ENCODE assay signal across 12 cellular contexts in the genomic region with DNA sequence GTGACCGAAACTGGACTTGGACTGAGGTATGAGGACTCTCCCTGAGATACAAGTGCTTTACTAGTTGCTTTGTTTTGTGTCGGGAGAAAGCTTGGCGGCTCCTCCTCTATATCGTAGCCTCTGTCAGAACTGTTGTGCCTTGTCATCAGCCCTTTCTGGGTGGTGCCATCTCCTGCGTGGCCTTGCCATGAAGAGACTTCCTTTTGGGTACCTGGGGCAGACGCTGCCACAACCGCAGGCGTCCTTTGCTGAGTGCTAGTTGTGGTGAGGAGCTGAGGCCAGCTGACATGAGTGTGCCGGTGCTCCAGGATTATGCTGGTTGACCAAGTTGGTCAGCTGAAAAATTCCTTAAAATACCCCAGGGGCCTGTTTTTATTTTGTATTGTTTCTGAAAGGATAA.
A peak's percentile ranks its signal among the peaks of the same experiment; 100 is the strongest.
DNase-seq lines count a peak whose midpoint lies in the region; ATAC-seq and TF ChIP-seq lines count a peak whose summit lies in the region.
"Had no signal": no experiment of that assay in that cellular context is flagged by ENCODE, and none has a peak within 500 bp of the region (broad histone marks: within the 10 kb centered on the region; RNA-seq: fewer than 3 reads in every experiment).

No MANE protein-coding gene starts in this region.

- no peaks in the 10 kb centered on the region for H3K36me3 Mint-ChIP-seq in T-helper 17 cell (ENCODE audit: low read depth)
- H3K36me3 Mint-ChIP-seq: brain had no signal

- H3K4me1 ChIP-seq in spleen, result peaks cover 4 to 49% (median 23%) of the 10 kb centered on the region in 6 donors

- TF ChIP-seq CTCF in spleen (IDR thresholded peaks at IDR 0.05 in 8 of 11, conservative IDR thresholded peaks at IDR 0.05 in 3 of 11) (no peak), RWPE1 (conservative IDR thresholded peaks at IDR 0.05; ENCODE audit: low read depth) (no peak)

- intact Hi-C loops in spleen (cut with DNase I; ENCODE audit: low total_unique reads), result no loop called here

- H3K9me3 ChIP-seq in T-helper 17 cell (ENCODE audit: control insufficient read depth, low read length, poor library complexity, severe bottlenecking) (no peaks in the 10 kb centered on the region), spleen (no peaks in the 10 kb centered on the region)
- H3K9me3 ChIP-seq: HAP-1, upper lobe of left lung had no signal

- WGBS in spleen, 5 donors, result 63 to 78% (median 76%) methylated on average over 8 to 9 of the region's 9 CpGs

- DNase-seq in T-helper 17 cell (peak in 1 of 3 donors; percentile 15), spleen (peak; percentile 83), AG08395 (ENCODE audit: low spot score) (no peak), OCI-M1 (lab: John Stamatoyannopoulos, UW) (no peak), RWPE1 (ENCODE audit: low spot score) (no peak)
- DNase-seq in activated effector memory CD4-positive, alpha-beta T cell treated with anti-CD3 and anti-CD28 coated beads, Interleukin-2, amount 50 U/mL, for 16 hours, result peak; percentile 87
- DNase-seq: NCI-H1092 had no signal

- H3K4me3 Mint-ChIP-seq in T-helper 17 cell, result peak overlapping the region; percentile 22
- H3K4me3 Mint-ChIP-seq: brain had no signal

- H3K4me1 Mint-ChIP-seq in T-helper 17 cell, result peaks cover 51% of the 10 kb centered on the region

- no peaks in the 10 kb centered on the region for H3K36me3 ChIP-seq in spleen
- H3K36me3 ChIP-seq: HAP-1, upper lobe of left lung had no signal

- no peaks in the 10 kb centered on the region for H3K27me3 Mint-ChIP-seq in T-helper 17 cell
- H3K27me3 Mint-ChIP-seq: brain had no signal

- POLR2A ChIA-PET in RWPE1 (lab: Yijun Ruan, JAX; ENCODE audit: low non-redundant PET), result no interaction called here

- ATAC-seq in T-helper 17 cell (peak; percentile 63), GM21447 (IDR thresholded peaks at IDR 0.05; ENCODE audit: unreplicated experiment) (no peak)

- no peak overlapping the region for H3K27ac ChIP-seq in spleen
- no peak overlapping the region for H3K27ac ChIP-seq in RWPE1
- H3K27ac ChIP-seq: upper lobe of left lung had no signal

- CTCF ChIA-PET in RWPE1 (lab: Yijun Ruan, JAX), result interaction anchor here (0.6 to 0.7 kb wide), 3 partner anchors 20 to 1410 kb away, joined by 3 to 5 read pairs (median 3); no protein-coding TSS in a partner anchor

- peak overlapping the region; percentile 91 for H3K27ac Mint-ChIP-seq in T-helper 17 cell
- H3K27ac Mint-ChIP-seq: brain had no signal

- TF ChIP-seq POLR2A in GM19193 (IDR thresholded peaks at IDR 0.05; ENCODE audit: extremely low read depth, insufficient read depth, insufficient read length) (peak; percentile 50), spleen (IDR thresholded peaks at IDR 0.05) (no peak)

- no peak overlapping the region for H3K4me3 ChIP-seq in spleen
- H3K4me3 ChIP-seq: HAP-1, upper lobe of left lung had no signal

- H3K27me3 ChIP-seq in spleen (replicated peaks in 1 of 7), result no peaks in the 10 kb centered on the region
- H3K27me3 ChIP-seq: upper lobe of left lung had no signal

Comparison
In these comparisons a context has a peak if more than half of its experiments do, and no peak if none do; other contexts are left out.
1. DNase-seq: peak in activated effector memory CD4-positive, alpha-beta T cell treated with anti-CD3 and anti-CD28 coated beads, Interleukin-2, amount 50 U/mL, for 16 hours (single experiment) and spleen (single experiment); none in AG08395 (single experiment), OCI-M1 (single experiment) and RWPE1 (single experiment).